In the genomic region with DNA sequence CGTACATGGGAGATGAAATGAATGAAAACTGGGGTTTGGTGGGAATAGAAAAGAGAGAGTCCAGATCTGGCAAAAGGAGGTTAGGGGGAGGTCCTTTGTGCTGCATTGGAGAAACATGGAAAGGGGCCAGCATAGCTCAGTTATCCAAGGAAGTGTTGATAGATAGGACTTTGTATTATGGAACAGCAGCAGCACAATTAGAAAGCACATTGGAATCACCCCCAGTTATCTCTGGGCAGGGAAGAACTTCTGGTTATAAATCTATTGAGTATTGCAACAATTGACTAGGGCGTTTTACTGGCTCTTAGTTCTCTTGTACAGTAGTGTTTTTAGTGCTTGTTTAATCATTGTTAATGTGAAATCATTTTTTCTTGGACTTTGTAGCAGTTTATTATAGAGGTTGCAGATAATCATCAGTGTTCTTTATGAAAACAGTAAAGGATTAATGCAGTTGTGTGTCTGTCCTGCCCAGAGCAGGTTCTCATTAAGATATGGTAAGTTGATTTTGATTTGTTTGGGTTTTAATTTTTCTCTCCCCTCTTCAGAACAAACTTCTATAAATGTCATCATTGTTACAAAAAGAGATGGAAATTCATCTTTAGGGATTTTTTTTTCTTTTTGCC, we compare ENCODE assay signal across 33 cellular contexts.
"Had no signal": no experiment of that assay in that cellular context is flagged by ENCODE, and none has a peak within 500 bp of the region (broad histone marks: within the 10 kb centered on the region; RNA-seq: fewer than 3 reads in every experiment).

No MANE protein-coding gene starts in this region.

- H3K9me3 ChIP-seq: adrenal gland, body of pancreas, esophagus muscularis mucosa, heart right ventricle, stomach, thyroid gland, upper lobe of left lung, vagina had no signal

- DNase-seq: activated CD4-positive, alpha-beta T cell treated with anti-CD3 and anti-CD28 coated beads for 48 hours; activated CD4-positive, alpha-beta T cell treated with anti-CD3 and anti-CD28 coated beads, Interleukin-2, amount 50 U/mL, for 48 hours; activated CD8-positive, alpha-beta memory T cell treated with anti-CD3 and anti-CD28 coated beads for 24 hours; activated effector memory CD4-positive, alpha-beta T cell treated with anti-CD3 and anti-CD28 coated beads, Interleukin-2, amount 50 U/mL, for 16 hours; activated naive CD4-positive, alpha-beta T cell treated with anti-CD3 and anti-CD28 coated beads for 36 hours; activated naive CD8-positive, alpha-beta T cell treated with anti-CD3 and anti-CD28 coated beads for 36 hours; adrenal gland; aorta; cerebellar nuclear complex; endodermal cell; foreskin melanocyte; heart right ventricle; islet precursor cell; mesendoderm; stimulated activated CD4-positive, alpha-beta T cell treated with anti-CD3 and anti-CD28 coated beads, Interleukin-4, amount 100 ng/mL, for 4 hours; stimulated activated naive B cell treated with anti-CD40 and anti-IgM and Interleukin-4, amounts not matched to agents 10 μg/mL and 1 μg/mL and 100 μg/mL, for 72 hours; stomach; SW 1271; T-helper 9 cell; thyroid gland; upper lobe of left lung; WERI-Rb-1 had no signal

- H3K36me3 ChIP-seq: adrenal gland, cardiac muscle cell, esophagus muscularis mucosa, heart right ventricle, stomach, thyroid gland, upper lobe of left lung, vagina, WERI-Rb-1 had no signal

- H3K4me1 ChIP-seq: vagina had no signal

- FAIRE-seq: TTC549 had no signal

- H3K27me3 ChIP-seq: adrenal gland, body of pancreas, cardiac muscle cell, esophagus muscularis mucosa, heart right ventricle, stomach, thyroid gland, upper lobe of left lung, vagina had no signal

- H3K4me3 ChIP-seq: adrenal gland, body of pancreas, cardiac muscle cell, coronary artery, esophagus muscularis mucosa, heart right ventricle, lung, skin epidermis, stomach, thyroid gland, upper lobe of left lung, vagina had no signal

- H3K27ac ChIP-seq: adrenal gland, cardiac muscle cell, coronary artery, esophagus muscularis mucosa, heart right ventricle, skin epidermis, stomach, thyroid gland, upper lobe of left lung, vagina, WERI-Rb-1 had no signal

- ATAC-seq: activated CD4-positive, CD25-positive, alpha-beta regulatory T cell treated with anti-CD3 and anti-CD28 coated beads, Interleukin-2, amount 50 U/mL, for 24 hours; body of pancreas; natural killer cell treated with Interleukin-12 subunit alpha and Interleukin-12 subunit beta and Interleukin-15 and Interleukin-18, amount 100 ng/mL, for 72 hours; sciatic nerve; stimulated activated naive B cell treated with anti-CD40 and anti-IgM and Interleukin-4, amounts not matched to agents 10 μg/mL and 1 μg/mL and 100 μg/mL, for 72 hours had no signal
